Comparison of ENCODE assay signal across 1 cellular context in the genomic region with DNA sequence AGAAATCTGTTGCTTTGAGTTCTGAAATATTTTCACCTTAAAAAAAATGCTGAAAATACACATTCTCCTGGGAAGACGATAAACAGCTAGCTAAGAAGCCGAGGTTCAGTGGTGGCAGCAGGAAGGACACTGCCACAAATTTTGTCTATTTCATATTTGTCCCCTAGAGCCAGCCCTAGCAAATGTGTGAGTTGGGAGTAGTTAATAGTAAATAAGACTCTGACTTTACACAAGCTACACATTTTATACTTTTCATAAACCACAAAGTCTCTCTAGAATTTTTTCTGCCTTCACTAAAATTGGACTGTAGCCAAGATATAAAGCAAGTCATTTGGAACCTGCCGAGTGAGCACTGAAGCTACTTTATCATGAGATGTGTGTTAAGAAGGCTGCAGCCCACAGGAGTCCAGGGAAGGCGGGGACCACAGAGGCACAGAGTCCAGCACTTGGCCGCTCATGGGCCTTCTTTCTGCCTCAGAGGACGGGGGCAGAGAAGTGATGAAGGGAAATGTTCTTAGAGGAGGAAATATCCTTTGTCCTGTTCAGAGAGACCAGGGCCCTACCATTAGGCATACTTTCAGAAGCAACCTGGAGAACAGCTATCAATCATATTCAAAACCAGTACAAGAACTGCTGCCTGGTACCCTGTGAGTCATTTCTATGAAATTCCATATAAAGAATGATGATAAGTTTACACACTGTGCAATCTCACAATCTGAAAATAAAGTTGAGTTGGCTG.
A peak's percentile ranks its signal among the peaks of the same experiment; 100 is the strongest.
TF ChIP-seq lines count a peak whose summit lies in the region.

No MANE protein-coding gene starts in this region.

TF ChIP-seq in K562, 482 proteins besides CTCF, POLR2A, EP300 and RAD21:
- TF ChIP-seq PKNOX1 (IDR thresholded peaks at IDR 0.05) = 0 out of 2 replicates have a peak, but pooled peaks have one; percentile 11
- no peak for TF ChIP-seq CEBPB (tag; IDR thresholded peaks at IDR 0.05)
- peak; percentile 73 for TF ChIP-seq NFIC (IDR thresholded peaks at IDR 0.05)
